ENCODE assay signal across 8 cellular contexts in genomic region chr6:44100088-44100550, GRCh38. TPM values are rescaled to one million over a fixed set of nuclear protein-coding genes. Genes with fewer than 3 reads are reported as not detected.
A peak's percentile ranks its signal among the peaks of the same experiment; 100 is the strongest.
DNase-seq lines count a peak whose midpoint lies in the region; ATAC-seq and TF ChIP-seq lines count a peak whose summit lies in the region.

No MANE protein-coding gene starts in this region.

- no peak overlapping the region for H3K27ac ChIP-seq in OCI-LY7 (ENCODE audit: low read depth, low read length, poor library complexity, severe bottlenecking)
- H3K27ac ChIP-seq in coronary artery = no peak overlapping the region

- peak; percentile 71 for TF ChIP-seq CTCF in OCI-LY7 (conservative IDR thresholded peaks at IDR 0.05; ENCODE audit: low read length)
- peak; percentile 14 for TF ChIP-seq CTCF in coronary artery (IDR thresholded peaks at IDR 0.05)
- TF ChIP-seq CTCF in nephron progenitor cell (IDR thresholded peaks at IDR 0.05) = peak; percentile 48

- peaks cover 16% of the 10 kb centered on the region for H3K4me1 Mint-ChIP-seq in activated CD4-positive, alpha-beta T cell treated with anti-CD3 and anti-CD28 coated beads, Interleukin-2, amount 10 ng/mL, durations not matched to agents 7 days and 5 days
- peaks cover 6% of the 10 kb centered on the region for H3K4me1 Mint-ChIP-seq in nephron progenitor cell

- POLR2A ChIA-PET in activated CD4-positive, alpha-beta T cell treated with anti-CD3 and anti-CD28 coated beads, Interleukin-2, amount 10 ng/mL, durations not matched to agents 7 days and 5 days (lab: Charles Lee) = interaction anchor here (0.6 kb wide), 1 partner anchor 156 kb away, joined by 3 read pairs; no protein-coding TSS in a partner anchor
- POLR2A ChIA-PET in OCI-LY7 (lab: Charles Lee) = no interaction called here

- H3K27ac Mint-ChIP-seq in activated CD4-positive, alpha-beta T cell treated with anti-CD3 and anti-CD28 coated beads, Interleukin-2, amount 10 ng/mL, durations not matched to agents 7 days and 5 days = no peak overlapping the region
- H3K27ac Mint-ChIP-seq in nephron progenitor cell = peak overlapping the region; percentile 11

- no peaks in the 10 kb centered on the region for H3K79me2 ChIP-seq in OCI-LY7 (ENCODE audit: insufficient read depth, low read depth, low read length)

- H3K36me3 ChIP-seq in OCI-LY7 (ENCODE audit: insufficient read depth, low read length) = peaks cover 36% of the 10 kb centered on the region; the same call in 1 of the 2 replicates

- no peaks in the 10 kb centered on the region for H3K9me3 ChIP-seq in OCI-LY7 (ENCODE audit: low read length)

- no peak overlapping the region for H3K4me3 ChIP-seq in OCI-LY7 (ENCODE audit: low read depth, low read length, poor library complexity, severe bottlenecking)
- no peak overlapping the region for H3K4me3 ChIP-seq in coronary artery

- ATAC-seq in GM21528 (IDR thresholded peaks at IDR 0.05; ENCODE audit: low FRiP score, unreplicated experiment) (no peak), GM19455 (IDR thresholded peaks at IDR 0.05; ENCODE audit: unreplicated experiment) (no peak)

- intact Hi-C loops in OCI-LY7 (cut with micrococcal nuclease; ENCODE audit: unreplicated experiment) = no loop called here

- no peaks in the 10 kb centered on the region for H3K9me3 Mint-ChIP-seq in activated CD4-positive, alpha-beta T cell treated with anti-CD3 and anti-CD28 coated beads, Interleukin-2, amount 10 ng/mL, durations not matched to agents 7 days and 5 days
- H3K9me3 Mint-ChIP-seq in nephron progenitor cell = no peaks in the 10 kb centered on the region

- no peak overlapping the region for H3K4me3 Mint-ChIP-seq in activated CD4-positive, alpha-beta T cell treated with anti-CD3 and anti-CD28 coated beads, Interleukin-2, amount 10 ng/mL, durations not matched to agents 7 days and 5 days
- no peak overlapping the region for H3K4me3 Mint-ChIP-seq in nephron progenitor cell

- DNase-seq in activated CD4-positive, alpha-beta T cell treated with anti-CD3 and anti-CD28 coated beads, Interleukin-2, amount 10 ng/mL, durations not matched to agents 7 days and 5 days = peak; percentile 40
- DNase-seq in activated CD4-positive, alpha-beta T cell treated with anti-CD3 and anti-CD28 coated beads for 4 hours = no peak
- DNase-seq in OCI-LY7 (ENCODE audit: low spot score) = peak; percentile 30
- DNase-seq in coronary artery (ENCODE audit: low spot score) = no peak
- no peak for DNase-seq in nephron progenitor cell
- no peak for DNase-seq in epidermal melanocyte (ENCODE audit: insufficient read length, low spot score)

- CTCF ChIA-PET in activated CD4-positive, alpha-beta T cell treated with anti-CD3 and anti-CD28 coated beads, Interleukin-2, amount 10 ng/mL, durations not matched to agents 7 days and 5 days (lab: Charles Lee) = interaction anchor here (0.9 to 2.0 kb wide), 6 partner anchors 9 to 226 kb away, joined by 3 to 7 read pairs (median 4); no protein-coding TSS in a partner anchor
- CTCF ChIA-PET in OCI-LY7 (lab: Charles Lee; ENCODE audit: unreplicated experiment) = interaction anchor here (0.6 kb wide), 1 partner anchor 103 kb away, joined by 5 read pairs; no protein-coding TSS in a partner anchor

- H3K9me2 ChIP-seq in OCI-LY7 (ENCODE audit: insufficient read depth, low read length) = no peaks in the 10 kb centered on the region

- no peaks in the 10 kb centered on the region for H3K4me1 ChIP-seq in OCI-LY7 (ENCODE audit: insufficient read depth, low read length, poor library complexity, severe bottlenecking)

- peaks cover 8% of the 10 kb centered on the region for H3K36me3 Mint-ChIP-seq in activated CD4-positive, alpha-beta T cell treated with anti-CD3 and anti-CD28 coated beads, Interleukin-2, amount 10 ng/mL, durations not matched to agents 7 days and 5 days (ENCODE audit: low read depth)
- peaks cover 34% of the 10 kb centered on the region for H3K36me3 Mint-ChIP-seq in nephron progenitor cell (ENCODE audit: low read depth)

- no peak overlapping the region for H3K4me2 ChIP-seq in OCI-LY7 (ENCODE audit: low read length)

- no peaks in the 10 kb centered on the region for H3K27me3 Mint-ChIP-seq in activated CD4-positive, alpha-beta T cell treated with anti-CD3 and anti-CD28 coated beads, Interleukin-2, amount 10 ng/mL, durations not matched to agents 7 days and 5 days
- H3K27me3 Mint-ChIP-seq in nephron progenitor cell (ENCODE audit: low read depth, poor library complexity) = peaks cover 4% of the 10 kb centered on the region

- no TSS peak for BruUV-seq in OCI-LY7 (replicated peaks; lab: Mats Ljungman, UMichigan)

- H2AFZ ChIP-seq in OCI-LY7 (ENCODE audit: low read length) = no peak overlapping the region

- 0 out of 2 replicates have a peak, but pooled peaks cover 8% of the 10 kb centered on the region for H4K20me1 ChIP-seq in OCI-LY7 (ENCODE audit: insufficient read depth, low read length)

RNA-seq across cellular contexts. Expression of gene MRPL14, which starts 27.1 kb away (rescaled TPM):
- 10 to 100 TPM; 37.6 to 47.2 TPM for total RNA-seq in activated CD4-positive, alpha-beta T cell treated with anti-CD3 and anti-CD28 coated beads, Interleukin-2, amount 10 ng/mL, durations not matched to agents 7 days and 5 days
- 87.2 and 97.8 TPM in 2 replicates for total RNA-seq in OCI-LY7 (2014; rRNA removed; shearing (Covaris generic))
- total RNA-seq in OCI-LY7 (2022) = 42.8 and 51.3 TPM in 2 replicates

RNA-seq across cellular contexts. Expression of gene TMEM63B, which starts 27.2 kb away (rescaled TPM):
- 10 to 100 TPM; 14.5 to 15.3 TPM for total RNA-seq in activated CD4-positive, alpha-beta T cell treated with anti-CD3 and anti-CD28 coated beads, Interleukin-2, amount 10 ng/mL, durations not matched to agents 7 days and 5 days
- total RNA-seq in OCI-LY7 (2014; rRNA removed; shearing (Covaris generic)) = 3.7 and 5.4 TPM in 2 replicates
- total RNA-seq in OCI-LY7 (2022) = 10.0 and 10.2 TPM in 2 replicates

RNA-seq across cellular contexts. Expression of gene CAPN11, which starts 58.5 kb away (rescaled TPM):
- 1 to 10 TPM; 2.5 to 3.0 TPM for total RNA-seq in activated CD4-positive, alpha-beta T cell treated with anti-CD3 and anti-CD28 coated beads, Interleukin-2, amount 10 ng/mL, durations not matched to agents 7 days and 5 days
- total RNA-seq in OCI-LY7 (2014; rRNA removed; shearing (Covaris generic)) = not detected in 2 replicates
- total RNA-seq in OCI-LY7 (2022) = not detected in 2 replicates

Comparison
In these comparisons a context has a peak if more than half of its experiments do, and no peak if none do; other contexts are left out.
1. DNase-seq: peak in activated CD4-positive, alpha-beta T cell treated with anti-CD3 and anti-CD28 coated beads, Interleukin-2, amount 10 ng/mL, durations not matched to agents 7 days and 5 days (single experiment) and OCI-LY7 (single experiment); none in activated CD4-positive, alpha-beta T cell treated with anti-CD3 and anti-CD28 coated beads for 4 hours (0 of 2), coronary artery (single experiment), nephron progenitor cell (single experiment) and epidermal melanocyte (single experiment).
2. CTCF ChIP-seq: peak in every context shown above with its lines; median percentile 71 in OCI-LY7; 48 in nephron progenitor cell; 14 in coronary artery.